Comparison of ENCODE assay signal across 21 cellular contexts in the genomic region with DNA sequence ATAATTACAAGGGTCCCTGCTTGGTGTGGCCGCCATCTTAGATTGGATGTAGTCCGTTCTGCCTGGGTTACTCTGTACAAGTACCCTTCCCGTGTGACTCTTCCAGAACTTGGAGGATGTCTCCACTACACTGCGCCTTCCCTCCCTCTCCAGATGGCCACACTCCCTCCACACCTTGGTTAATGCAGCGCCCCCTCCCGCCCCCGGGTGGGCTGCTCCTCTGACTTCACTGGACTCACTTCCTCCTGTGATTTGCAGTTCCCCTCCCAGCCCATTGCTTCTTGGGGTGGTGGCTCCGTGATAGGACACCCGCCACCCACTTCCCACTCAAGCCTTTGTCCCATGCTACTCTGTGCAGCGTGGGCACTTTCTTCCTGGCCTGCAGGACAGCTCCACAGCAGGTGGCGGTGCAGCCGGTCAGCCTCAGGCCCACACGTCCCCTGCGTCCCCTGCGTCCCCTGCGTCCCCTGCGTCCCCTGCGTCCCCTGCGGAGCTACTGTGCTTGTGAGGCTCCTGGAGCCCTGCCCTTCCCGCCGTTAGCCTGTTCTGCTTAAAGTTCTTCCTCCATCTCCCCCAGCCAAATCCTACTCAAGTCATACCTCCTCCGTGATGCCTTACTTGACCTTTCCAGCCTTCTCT.
"Had no signal": no experiment of that assay in that cellular context is flagged by ENCODE, and none has a peak within 500 bp of the region (broad histone marks: within the 10 kb centered on the region; RNA-seq: fewer than 3 reads in every experiment).

No MANE protein-coding gene starts in this region.

- H3K36me3 ChIP-seq: MG63, SJSA1 had no signal

- H3K4me3 ChIP-seq: MG63, SJSA1, SK-N-MC had no signal

- DNase-seq: Karpas-422, KG1, MG63, NCI-H1092, NCI-H1105 treated with DMSO at 0.1 percent for 48 hours, NCI-H1417 treated with DMSO at 0.1 percent for 48 hours, NCI-H146, NCI-H1694 treated with DMSO at 0.1 percent for 48 hours, NCI-H1930, NCI-H2081, NCI-H2107, NCI-H2227 treated with DMSO at 0.1 percent for 48 hours, NCI-H524, NCI-H69, NCI-H774, Right ventricle myocardium superior, RPMI8226, SIG-M5 had no signal

- H3K4me1 ChIP-seq: SJSA1 had no signal

- FAIRE-seq: RCC 7860 had no signal

- H3K27ac ChIP-seq: SJSA1, SK-N-MC had no signal

- H3K9me3 ChIP-seq: MG63, SJSA1 had no signal
